ENCODE assay signal across 16 cellular contexts in genomic region chr12:106144847-106145246, GRCh38. TPM values are rescaled to one million over a fixed set of nuclear protein-coding genes. Genes with fewer than 3 reads are reported as not detected.
A peak's percentile ranks its signal among the peaks of the same experiment; 100 is the strongest.
DNase-seq lines count a peak whose midpoint lies in the region; ATAC-seq and TF ChIP-seq lines count a peak whose summit lies in the region.
"Had no signal": no experiment of that assay in that cellular context is flagged by ENCODE, and none has a peak within 500 bp of the region (broad histone marks: within the 10 kb centered on the region; RNA-seq: fewer than 3 reads in every experiment).

No MANE protein-coding gene starts in this region.

- H3K27ac ChIP-seq in brain microvascular endothelial cell, result no peak overlapping the region
- H3K27ac ChIP-seq in parathyroid adenoma, result no peak overlapping the region
- H3K27ac ChIP-seq in OCI-LY7 (ENCODE audit: low read depth, low read length, poor library complexity, severe bottlenecking), result no peak overlapping the region
- H3K27ac ChIP-seq: esophagus muscularis mucosa, neural progenitor cell had no signal

- H3K27me3 ChIP-seq in brain microvascular endothelial cell (replicated peaks) (no peaks in the 10 kb centered on the region), parathyroid adenoma (ENCODE audit: control insufficient read depth, insufficient read depth, low read length) (no peaks in the 10 kb centered on the region)
- H3K27me3 ChIP-seq: neural progenitor cell had no signal

- H3K4me2 ChIP-seq in parathyroid adenoma (ENCODE audit: low read length) (peak overlapping the region; percentile 21), OCI-LY7 (ENCODE audit: low read length) (no peak overlapping the region)

- TF ChIP-seq CTCF in GM13976 (IDR thresholded peaks at IDR 0.05; ENCODE audit: borderline replicate concordance, control extremely low read depth, extremely low read depth, insufficient read depth, missing control alignments) (no peak), brain microvascular endothelial cell (IDR thresholded peaks at IDR 0.05; ENCODE audit: low read depth, low read length, missing control alignments) (no peak), parathyroid adenoma (IDR thresholded peaks at IDR 0.05) (no peak), OCI-LY7 (conservative IDR thresholded peaks at IDR 0.05; ENCODE audit: low read length) (no peak)

- H3K9ac ChIP-seq in parathyroid adenoma, result no peak overlapping the region
- H3K9ac ChIP-seq: neural progenitor cell had no signal

- no peak for ATAC-seq in GM19023 (IDR thresholded peaks at IDR 0.05; ENCODE audit: unreplicated experiment)
- ATAC-seq: activated CD4-positive, CD25-positive, alpha-beta regulatory T cell treated with anti-CD3 and anti-CD28 coated beads, Interleukin-2, amount 50 U/mL, for 24 hours; activated naive CD4-positive, alpha-beta T cell treated with anti-CD3 and anti-CD28 coated beads, Interleukin-2, amount 50 U/mL, for 72 hours had no signal

- DNase-seq in GM13976 (ENCODE audit: low spot score) (peak; percentile 32), HT1080 (ENCODE audit: low read depth) (peak; percentile 50), brain microvascular endothelial cell (peak; percentile 47), NCI-H510A (lab: John Stamatoyannopoulos, UW) (no peak), OCI-LY7 (ENCODE audit: low spot score) (no peak), T-helper 2 cell (no peak)
- DNase-seq: CD4-positive, CD25-positive, alpha-beta regulatory T cell; H9; stimulated activated naive CD4-positive, alpha-beta T cell treated with Interleukin-2 at 50 U/mL for 16 hours; T-helper 1 cell had no signal

- H4K20me1 ChIP-seq in OCI-LY7 (ENCODE audit: insufficient read depth, low read length), result no peaks in the 10 kb centered on the region

- peaks cover 36% of the 10 kb centered on the region for H3K4me1 ChIP-seq in parathyroid adenoma
- H3K4me1 ChIP-seq in OCI-LY7 (ENCODE audit: insufficient read depth, low read length, poor library complexity, severe bottlenecking), result no peaks in the 10 kb centered on the region

- no peaks in the 10 kb centered on the region for H3K9me2 ChIP-seq in OCI-LY7 (ENCODE audit: insufficient read depth, low read length)

- in situ Hi-C loops in GM13976 (cut with MboI; ENCODE audit: low sequenced_read_pairs, unreplicated experiment) (loop anchor here (25.0 kb wide), 1 partner anchor 433 kb away; no protein-coding TSS in a partner anchor), brain microvascular endothelial cell (cut with HindIII; ENCODE audit: low pct_ligation_motif_present, low sequenced_read_pairs) (no loop called here)

- CTCF ChIA-PET in OCI-LY7 (lab: Charles Lee; ENCODE audit: unreplicated experiment), result no interaction called here

- H3K9me3 ChIP-seq in parathyroid adenoma (ENCODE audit: control insufficient read depth, low read length) (no peaks in the 10 kb centered on the region), OCI-LY7 (ENCODE audit: low read length) (no peaks in the 10 kb centered on the region)
- H3K9me3 ChIP-seq: esophagus muscularis mucosa had no signal

- BruUV-seq in OCI-LY7 (replicated peaks; lab: Mats Ljungman, UMichigan), result no TSS peak

- H2AFZ ChIP-seq in parathyroid adenoma, result no peak overlapping the region
- no peak overlapping the region for H2AFZ ChIP-seq in OCI-LY7 (ENCODE audit: low read length)
- H2AFZ ChIP-seq: neural progenitor cell had no signal

- POLR2A ChIA-PET in OCI-LY7 (lab: Charles Lee), result interaction anchor here (0.5 to 1.1 kb wide), 3 partner anchors 12 to 433 kb away, joined by 3 to 5 read pairs (median 3); no protein-coding TSS in a partner anchor

- H3K79me2 ChIP-seq in parathyroid adenoma (peaks cover 24% of the 10 kb centered on the region), OCI-LY7 (ENCODE audit: insufficient read depth, low read depth, low read length) (no peaks in the 10 kb centered on the region)

- H3K36me3 ChIP-seq in brain microvascular endothelial cell (replicated peaks) (no peaks in the 10 kb centered on the region), parathyroid adenoma (ENCODE audit: control insufficient read depth, insufficient read depth, low read length) (no peaks in the 10 kb centered on the region), OCI-LY7 (ENCODE audit: insufficient read depth, low read length) (no peaks in the 10 kb centered on the region)
- H3K36me3 ChIP-seq: esophagus muscularis mucosa, neural progenitor cell had no signal

- intact Hi-C loops in OCI-LY7 (cut with micrococcal nuclease; ENCODE audit: unreplicated experiment), result no loop called here

- H3K4me3 ChIP-seq in brain microvascular endothelial cell (ENCODE audit: low read depth, low read length), result no peak overlapping the region
- no peak overlapping the region for H3K4me3 ChIP-seq in parathyroid adenoma (ENCODE audit: low read depth, low read length)
- H3K4me3 ChIP-seq in OCI-LY7 (ENCODE audit: low read depth, low read length, poor library complexity, severe bottlenecking), result no peak overlapping the region
- H3K4me3 ChIP-seq: esophagus muscularis mucosa, neural progenitor cell had no signal

RNA-seq across cellular contexts. Expression of gene NUAK1, which starts 6.1 kb away (rescaled TPM):
- total RNA-seq in HT1080 (2014; rRNA removed; shearing (Covaris generic)), result 7.5 and 10.7 TPM in 2 replicates
- polyA plus RNA-seq in HT1080 (2015; cell fraction: cytosol; rRNA removed), result 5.2 and 7.5 TPM in 2 replicates
- polyA plus RNA-seq in HT1080 (2015; cell fraction: nucleus; rRNA removed), result 6.8 and 8.2 TPM in 2 replicates
- total RNA-seq in OCI-LY7 (2014; rRNA removed; shearing (Covaris generic)), result 0.03 TPM in 1 of 2 replicates, not detected in the other
- not detected in 2 replicates for total RNA-seq in OCI-LY7 (2022)
- total RNA-seq: activated naive CD4-positive, alpha-beta T cell treated with anti-CD3 and anti-CD28 coated beads, Interleukin-2, amount 50 U/mL, for 72 hours; CD4-positive, CD25-positive, alpha-beta regulatory T cell had no signal
- polyA plus RNA-seq: CD4-positive, CD25-positive, alpha-beta regulatory T cell had no signal

Comparison
In these comparisons a context has a peak if more than half of its experiments do, and no peak if none do; other contexts are left out.
1. DNase-seq: peak in GM13976 (single experiment), HT1080 (single experiment) and brain microvascular endothelial cell (single experiment); none in NCI-H510A (single experiment), OCI-LY7 (single experiment) and T-helper 2 cell (0 of 5).